ENCODE assay signal across 8 cellular contexts in genomic region chr1:202957733-202958543, GRCh38. TPM values are rescaled to one million over a fixed set of nuclear protein-coding genes. Genes with fewer than 3 reads are reported as not detected.
A peak's percentile ranks its signal among the peaks of the same experiment; 100 is the strongest.
DNase-seq lines count a peak whose midpoint lies in the region; ATAC-seq and TF ChIP-seq lines count a peak whose summit lies in the region.

Gene ADIPOR1 (minus strand): TSS chr1:202958312. CDS start chr1:202951070, 7,242 bp downstream.

- peak within 1 kb of the TSS; percentile 92 for H3K4me3 ChIP-seq in GM23248

- H3K9ac ChIP-seq in GM23248 = peak within 1 kb of the TSS; percentile 97

- peaks cover 29% of the 10 kb centered on the region for H3K4me1 ChIP-seq in GM23248 (ENCODE audit: insufficient read depth)

- H3K27ac Mint-ChIP-seq in natural killer cell treated with Interleukin-12 subunit alpha and Interleukin-12 subunit beta and Interleukin-15 and Interleukin-18, amount 100 ng/mL, for 72 hours = peak within 1 kb of the TSS; percentile 61 to 84

- DNase-seq in EL (peak; percentile 84), GM23248 (peak; percentile 96), Kasumi-1 (lab: John Stamatoyannopoulos, UW) (peak; percentile 79 to 82), RWPE1 (ENCODE audit: low spot score) (peak; percentile 98), fibroblast of peridontal ligament (ENCODE audit: extremely low read depth) (peak; percentile 68)
- DNase-seq in activated T-helper 9 cell treated with anti-CD3 and anti-CD28 coated beads, Interleukin-2, amount 50 U/mL, for 16 hours (ENCODE audit: low read depth) = peak; percentile 91
- DNase-seq in natural killer cell treated with Interleukin-12 subunit alpha and Interleukin-12 subunit beta and Interleukin-15 and Interleukin-18, amount 100 ng/mL, for 72 hours (ENCODE audit: low spot score) = peak; percentile 94
- peak; percentile 95 for DNase-seq in stimulated activated naive CD8-positive, alpha-beta T cell treated with anti-CD3 and anti-CD28 coated beads, Interleukin-15, Interleukin-2, amounts not matched to agents 100 U/mL and 50 U/mL, for 24 hours

- ATAC-seq in natural killer cell treated with Interleukin-12 subunit alpha and Interleukin-12 subunit beta and Interleukin-15 and Interleukin-18, amount 100 ng/mL, for 72 hours = peak; percentile 99 to 100
- peak; percentile 100 for ATAC-seq in stimulated activated naive CD8-positive, alpha-beta T cell treated with anti-CD3 and anti-CD28 coated beads, Interleukin-15, Interleukin-2, amounts not matched to agents 100 U/mL and 50 U/mL, for 24 hours

- no peak for TF ChIP-seq CTCF in RWPE1 (conservative IDR thresholded peaks at IDR 0.05; ENCODE audit: low read depth)

- H3K4me1 Mint-ChIP-seq in natural killer cell treated with Interleukin-12 subunit alpha and Interleukin-12 subunit beta and Interleukin-15 and Interleukin-18, amount 100 ng/mL, for 72 hours (ENCODE audit: low read depth in 2 of 2) = peaks cover 27 to 33% of the 10 kb centered on the region in 2 donors

- H3K4me2 ChIP-seq in GM23248 (ENCODE audit: unreplicated experiment) = peak within 1 kb of the TSS; percentile 93

- no peaks in the 10 kb centered on the region for H3K9me3 ChIP-seq in GM23248 (ENCODE audit: low read depth)

- no peaks in the 10 kb centered on the region for H3K9me3 Mint-ChIP-seq in natural killer cell treated with Interleukin-12 subunit alpha and Interleukin-12 subunit beta and Interleukin-15 and Interleukin-18, amount 100 ng/mL, for 72 hours

- H3K36me3 Mint-ChIP-seq in natural killer cell treated with Interleukin-12 subunit alpha and Interleukin-12 subunit beta and Interleukin-15 and Interleukin-18, amount 100 ng/mL, for 72 hours = no peaks in the 10 kb centered on the region

- no peaks in the 10 kb centered on the region for H3K9me2 ChIP-seq in GM23248 (ENCODE audit: insufficient read depth)

- POLR2A ChIA-PET in RWPE1 (lab: Yijun Ruan, JAX; ENCODE audit: low non-redundant PET) = no interaction called here

- no peaks in the 10 kb centered on the region for H3K27me3 ChIP-seq in GM23248 (replicated peaks; ENCODE audit: insufficient read depth)

- peaks cover 34% of the 10 kb centered on the region for H3F3A ChIP-seq in GM23248 (ENCODE audit: insufficient read depth)

- H3K27ac ChIP-seq in GM23248 (peak within 1 kb of the TSS; percentile 76), RWPE1 (peak within 1 kb of the TSS; percentile 84)

- CTCF ChIA-PET in RWPE1 (lab: Yijun Ruan, JAX) = interaction anchor here (0.7 kb wide), 1 partner anchor 179 kb away, joined by 3 read pairs; no protein-coding TSS in a partner anchor

- H2AFZ ChIP-seq in GM23248 = peak within 1 kb of the TSS; percentile 95

- peak within 1 kb of the TSS; percentile 85 for H3K4me3 Mint-ChIP-seq in natural killer cell treated with Interleukin-12 subunit alpha and Interleukin-12 subunit beta and Interleukin-15 and Interleukin-18, amount 100 ng/mL, for 72 hours

- peaks cover 51% of the 10 kb centered on the region for H3K79me2 ChIP-seq in GM23248 (ENCODE audit: insufficient read depth)

- no peaks in the 10 kb centered on the region for H3K27me3 Mint-ChIP-seq in natural killer cell treated with Interleukin-12 subunit alpha and Interleukin-12 subunit beta and Interleukin-15 and Interleukin-18, amount 100 ng/mL, for 72 hours

- H3K36me3 ChIP-seq in GM23248 (ENCODE audit: low read depth) = no peaks in the 10 kb centered on the region

- WGBS in GM23248 (ENCODE audit: low coverage in 1 of 2, low lambda C conversion rate in 2 of 2, missing lambda C conversion rate in 2 of 2), 2 experiments = 1 to 2% methylated on average over 56 to 60 of the region's 86 CpGs

- in situ Hi-C loops in GM23248 (cut with MboI) = no loop called here

- no peaks in the 10 kb centered on the region for H4K20me1 ChIP-seq in GM23248 (ENCODE audit: insufficient read depth)

RNA-seq across cellular contexts. Expression of gene ADIPOR1, which starts in this region (rescaled TPM):
- 83.2 and 101 TPM in 2 replicates for total RNA-seq in GM23248 (2014; rRNA removed; shearing (Covaris generic))
- polyA plus RNA-seq in GM23248 (2016; fragmentation: Nextera tagmentation; extraction: Ambion mirVana) = 110 and 111 TPM in 2 replicates
- 10 to 100 TPM; 83.3 to 92.5 TPM for total RNA-seq in natural killer cell treated with Interleukin-12 subunit alpha and Interleukin-12 subunit beta and Interleukin-15 and Interleukin-18, amount 100 ng/mL, for 72 hours

Comparison
In these comparisons a context has a peak if more than half of its experiments do, and no peak if none do; other contexts are left out.
1. Peak in every context shown above with its lines: DNase-seq, ATAC-seq, H3K4me3 ChIP-seq and H3K27ac ChIP-seq.